1 cellular context compared by ENCODE assay signal in the genomic region with DNA sequence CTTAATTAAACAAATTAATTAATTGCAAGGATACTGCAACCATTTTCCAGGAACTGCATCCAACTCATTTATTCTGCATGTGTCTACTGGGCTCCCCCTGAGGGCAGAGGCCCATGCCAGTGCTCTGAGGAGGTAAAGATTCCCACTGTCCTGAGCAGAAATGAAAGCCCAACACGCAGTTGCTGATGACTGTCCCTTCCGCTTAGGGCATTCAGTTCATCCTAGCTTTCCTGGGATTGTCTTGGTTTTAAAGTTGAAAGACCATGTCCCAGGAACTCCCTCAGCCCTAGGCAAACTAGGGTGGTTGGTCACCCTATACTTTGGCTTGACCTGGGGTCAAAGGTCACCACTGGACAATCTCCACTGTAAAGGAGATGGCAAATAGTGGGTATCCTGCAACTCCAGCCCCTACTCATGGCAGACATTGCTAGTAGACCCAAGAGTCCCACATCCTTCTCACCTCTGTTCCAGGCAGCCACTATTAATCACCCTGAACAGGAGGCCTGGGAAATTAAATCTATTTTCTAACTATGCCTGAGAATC.
TF ChIP-seq lines count a peak whose summit lies in the region.

No MANE protein-coding gene starts in this region.

TF ChIP-seq in HepG2, 621 proteins besides CTCF, POLR2A, EP300 and RAD21 (continued from another document):
- no peak for TF ChIP-seq ZNF337 (CRISPR knock-in tag; IDR thresholded peaks at IDR 0.05; ENCODE audit: borderline replicate concordance, low read depth)
- TF ChIP-seq ZNF569 (CRISPR knock-in tag; IDR thresholded peaks at IDR 0.05; ENCODE audit: borderline replicate concordance) = no peak
- TF ChIP-seq ZNF616 (CRISPR knock-in tag; IDR thresholded peaks at IDR 0.05; ENCODE audit: low read depth) = no peak
- no peak for TF ChIP-seq RBAK (CRISPR knock-in tag; IDR thresholded peaks at IDR 0.05)
- TF ChIP-seq ZNF850 (CRISPR knock-in tag; conservative IDR thresholded peaks at IDR 0.05) = no peak
- no peak for TF ChIP-seq ATF6 (CRISPR knock-in tag; conservative IDR thresholded peaks at IDR 0.05)
- TF ChIP-seq ZMYM4 (CRISPR knock-in tag; IDR thresholded peaks at IDR 0.05) = no peak
- no peak for TF ChIP-seq SIN3A (IDR thresholded peaks at IDR 0.05; ENCODE audit: borderline replicate concordance, low read depth, low read length)
- no peak for TF ChIP-seq ZNF317 (CRISPR knock-in tag; IDR thresholded peaks at IDR 0.05)
- no peak for TF ChIP-seq SNRNP70 (IDR thresholded peaks at IDR 0.05; ENCODE audit: low read depth, low read length)
- TF ChIP-seq HOXA5 (CRISPR knock-in tag; IDR thresholded peaks at IDR 0.05) = no peak
- TF ChIP-seq ZNF253 (CRISPR knock-in tag; IDR thresholded peaks at IDR 0.05; ENCODE audit: borderline replicate concordance) = no peak
TF ChIP-seq in HepG2: peak in this region for 0.
